In the genomic region with DNA sequence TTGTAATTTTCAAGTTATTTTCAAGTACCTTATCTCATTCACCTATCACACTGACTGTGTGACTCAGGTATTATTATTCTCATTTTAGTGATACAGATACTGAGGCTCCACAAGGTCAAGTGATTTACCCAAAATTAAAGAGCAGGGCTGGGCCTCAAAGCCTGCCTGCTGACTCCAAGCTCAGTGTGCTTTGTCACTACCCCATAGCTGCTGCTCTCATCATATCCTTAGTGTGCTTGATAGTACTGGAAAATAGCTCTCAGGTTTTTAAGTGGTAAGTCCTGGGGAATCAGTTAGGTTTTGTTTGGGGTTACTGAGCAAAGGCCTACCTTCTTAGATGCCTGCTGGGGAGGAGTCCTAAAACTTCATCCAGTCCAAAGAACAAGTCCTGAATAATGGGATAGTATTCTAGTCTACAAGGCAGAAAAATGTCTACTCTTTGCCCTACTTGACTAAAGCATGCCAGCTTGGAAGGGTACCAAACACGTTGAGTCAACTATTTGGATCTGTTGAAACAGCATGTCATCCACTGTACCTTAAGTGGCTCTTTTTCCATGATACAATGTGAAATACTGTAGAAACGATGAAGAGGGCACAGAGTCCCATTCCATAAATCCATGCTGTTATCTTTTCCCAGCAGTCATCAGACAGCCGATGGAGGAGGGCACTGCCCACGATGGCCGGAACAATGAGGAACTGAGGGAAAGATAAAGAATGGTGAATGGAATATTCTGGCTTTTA, we compare ENCODE assay signal across 26 cellular contexts. TPM values are rescaled to one million over a fixed set of nuclear protein-coding genes. Genes with fewer than 3 reads are reported as not detected.
DNase-seq lines count a peak whose midpoint lies in the region; ATAC-seq, FAIRE-seq and TF ChIP-seq lines count a peak whose summit lies in the region.
"Had no signal": no experiment of that assay in that cellular context is flagged by ENCODE, and none has a peak within 500 bp of the region (broad histone marks: within the 10 kb centered on the region; RNA-seq: fewer than 3 reads in every experiment).

No MANE protein-coding gene starts in this region.

- no peaks in the 10 kb centered on the region for H3K27me3 ChIP-seq in lower lobe of right lung (ENCODE audit: low read depth)
- H3K27me3 ChIP-seq: ascending aorta, esophagus squamous epithelium, hepatocyte, transverse colon had no signal

- TF ChIP-seq CTCF in VCaP (conservative IDR thresholded peaks at IDR 0.05): no peak
- TF ChIP-seq CTCF in foreskin fibroblast (IDR thresholded peaks at IDR 0.05; ENCODE audit: low read depth, low read length): no peak
- no peak for TF ChIP-seq CTCF in lower lobe of right lung (IDR thresholded peaks at IDR 0.05)

- H3K27ac Mint-ChIP-seq in activated T-cell treated with anti-CD3 and anti-CD28 coated beads, Interleukin-2, amount 50 U/mL, for 72 hours: no peak overlapping the region
- H3K27ac Mint-ChIP-seq: activated CD4-positive, alpha-beta memory T cell treated with anti-CD3 and anti-CD28 coated beads for 36 hours; H9; natural killer cell; stimulated activated naive CD8-positive, alpha-beta T cell treated with anti-CD3 and anti-CD28 coated beads, Interleukin-15, Interleukin-2, amounts not matched to agents 100 ng/mL and 50 ng/mL, for 24 hours; T-helper 2 cell treated with Interferon-gamma antibody and Interleukin-4, amounts not matched to agents 5 μg/mL and 100 μg/mL, for 36 hours; WTC11 had no signal

- peaks cover 67% of the 10 kb centered on the region for H3K36me3 ChIP-seq in lower lobe of right lung

- no peaks in the 10 kb centered on the region for H3K27me3 Mint-ChIP-seq in activated T-cell treated with anti-CD3 and anti-CD28 coated beads, Interleukin-2, amount 50 U/mL, for 72 hours (ENCODE audit: low read depth)
- H3K27me3 Mint-ChIP-seq: activated CD4-positive, alpha-beta memory T cell treated with anti-CD3 and anti-CD28 coated beads for 36 hours; stimulated activated naive CD8-positive, alpha-beta T cell treated with anti-CD3 and anti-CD28 coated beads, Interleukin-15, Interleukin-2, amounts not matched to agents 100 ng/mL and 50 ng/mL, for 24 hours had no signal

- peaks cover 19 to 37% of the 10 kb centered on the region in 2 donors for H3K36me3 Mint-ChIP-seq in activated T-cell treated with anti-CD3 and anti-CD28 coated beads, Interleukin-2, amount 50 U/mL, for 72 hours (ENCODE audit: insufficient read depth in 2 of 2)

- no peak overlapping the region for H3K4me3 Mint-ChIP-seq in activated T-cell treated with anti-CD3 and anti-CD28 coated beads, Interleukin-2, amount 50 U/mL, for 72 hours
- H3K4me3 Mint-ChIP-seq: activated CD4-positive, alpha-beta memory T cell treated with anti-CD3 and anti-CD28 coated beads for 36 hours; H9; natural killer cell; stimulated activated naive CD8-positive, alpha-beta T cell treated with anti-CD3 and anti-CD28 coated beads, Interleukin-15, Interleukin-2, amounts not matched to agents 100 ng/mL and 50 ng/mL, for 24 hours; T-helper 2 cell treated with Interferon-gamma antibody and Interleukin-4, amounts not matched to agents 5 μg/mL and 100 μg/mL, for 36 hours; WTC11 had no signal

- H3K9me3 Mint-ChIP-seq in activated T-cell treated with anti-CD3 and anti-CD28 coated beads, Interleukin-2, amount 50 U/mL, for 72 hours: no peaks in the 10 kb centered on the region
- H3K9me3 Mint-ChIP-seq: activated CD4-positive, alpha-beta memory T cell treated with anti-CD3 and anti-CD28 coated beads for 36 hours; H9; natural killer cell; stimulated activated naive CD8-positive, alpha-beta T cell treated with anti-CD3 and anti-CD28 coated beads, Interleukin-15, Interleukin-2, amounts not matched to agents 100 ng/mL and 50 ng/mL, for 24 hours; T-helper 2 cell treated with Interferon-gamma antibody and Interleukin-4, amounts not matched to agents 5 μg/mL and 100 μg/mL, for 36 hours; WTC11 had no signal

- H3K27ac ChIP-seq in VCaP: peak overlapping the region; percentile 68
- no peak overlapping the region for H3K27ac ChIP-seq in lower lobe of right lung
- H3K27ac ChIP-seq: ascending aorta, esophagus squamous epithelium, hepatocyte, KMS-11, skin epidermis, transverse colon had no signal

- H3K4me1 ChIP-seq in lower lobe of right lung: no peaks in the 10 kb centered on the region
- H3K4me1 ChIP-seq: ascending aorta, esophagus squamous epithelium had no signal

- DNase-seq in EH (ENCODE audit: low read depth) (peak; percentile 27), foreskin fibroblast (peak; percentile 43 to 78), lower lobe of right lung (no peak), urothelium cell line (ENCODE audit: low spot score) (no peak), putamen (ENCODE audit: low spot score) (no peak)
- no peak for DNase-seq in stimulated activated CD4-positive, alpha-beta T cell treated with anti-CD3 and anti-CD28 coated beads, Interleukin-1b, Interleukin-23, amount 100 ng/mL, for 48 hours
- no peak for DNase-seq in activated T-cell treated with anti-CD3 and anti-CD28 coated beads, Interleukin-2, amount 50 U/mL, for 72 hours
- DNase-seq: activated CD4-positive, alpha-beta memory T cell treated with anti-CD3 and anti-CD28 coated beads for 36 hours; activated naive CD4-positive, alpha-beta T cell; effector memory CD4-positive, alpha-beta T cell; esophagus squamous epithelium; H9; natural killer cell; NCI-H1092 treated with DMSO at 0.1 percent for 48 hours; NCI-H510A; posterior cingulate gyrus; transverse colon had no signal

- peak; percentile 64 to 76 for ATAC-seq in lower lobe of right lung
- no peak for ATAC-seq in activated T-cell treated with anti-CD3 and anti-CD28 coated beads, Interleukin-2, amount 50 U/mL, for 72 hours (replicated peaks in 1 of 2)
- ATAC-seq: natural killer cell, WTC11 had no signal

- no peak overlapping the region for H3K4me3 ChIP-seq in foreskin fibroblast (ENCODE audit: low read depth in 1 of 2, low read length in 2 of 2)
- H3K4me3 ChIP-seq in lower lobe of right lung: no peak overlapping the region
- H3K4me3 ChIP-seq: ascending aorta, esophagus squamous epithelium, hepatocyte, skin epidermis, transverse colon had no signal

- no peaks in the 10 kb centered on the region for H3K9me3 ChIP-seq in lower lobe of right lung
- H3K9me3 ChIP-seq: ascending aorta, esophagus squamous epithelium, transverse colon had no signal

- intact Hi-C loops in lower lobe of right lung (cut with DNase I): no loop called here

- no peak for FAIRE-seq in urothelium cell line (lab: Jason Lieb, UNC)
- FAIRE-seq: RCC 7860 had no signal

- H3K4me1 Mint-ChIP-seq in activated T-cell treated with anti-CD3 and anti-CD28 coated beads, Interleukin-2, amount 50 U/mL, for 72 hours (ENCODE audit: low read depth): peaks cover 11% of the 10 kb centered on the region

RNA-seq across cellular contexts. Expression of gene MMD, which starts 10.7 kb away (rescaled TPM):
- total RNA-seq in lower lobe of right lung: 23.1 TPM
- 10 to 100 TPM; 35.0 to 39.3 TPM for total RNA-seq in activated T-cell treated with anti-CD3 and anti-CD28 coated beads, Interleukin-2, amount 50 U/mL, for 72 hours

Comparison
In these comparisons a context has a peak if more than half of its experiments do, and no peak if none do; other contexts are left out.
1. DNase-seq: peak in EH (single experiment) and foreskin fibroblast (2 of 2); none in lower lobe of right lung (single experiment), urothelium cell line (single experiment), stimulated activated CD4-positive, alpha-beta T cell treated with anti-CD3 and anti-CD28 coated beads, Interleukin-1b, Interleukin-23, amount 100 ng/mL, for 48 hours (single experiment), putamen (single experiment) and activated T-cell treated with anti-CD3 and anti-CD28 coated beads, Interleukin-2, amount 50 U/mL, for 72 hours (0 of 2).
2. ATAC-seq: peak in lower lobe of right lung (2 of 2); none in activated T-cell treated with anti-CD3 and anti-CD28 coated beads, Interleukin-2, amount 50 U/mL, for 72 hours (0 of 2).